In genomic region chr9:127950513-127951210, GRCh38 we compare ENCODE assay signal across 10 cellular contexts. TPM values are rescaled to one million over a fixed set of nuclear protein-coding genes. Genes with fewer than 3 reads are reported as not detected.
A peak's percentile ranks its signal among the peaks of the same experiment; 100 is the strongest.
DNase-seq lines count a peak whose midpoint lies in the region; ATAC-seq and TF ChIP-seq lines count a peak whose summit lies in the region.
"Had no signal": no experiment of that assay in that cellular context is flagged by ENCODE, and none has a peak within 500 bp of the region (broad histone marks: within the 10 kb centered on the region; RNA-seq: fewer than 3 reads in every experiment).

No MANE protein-coding gene starts in this region.

- H3K4me1 Mint-ChIP-seq in stimulated activated memory B cell treated with anti-CD40 and anti-IgM and Interleukin-4, amounts not matched to agents 10 μg/mL and 1 μg/mL and 100 μg/mL, for 72 hours, result peaks cover 66% of the 10 kb centered on the region

- H3K79me2 ChIP-seq in OCI-LY1 (ENCODE audit: insufficient read depth, low read length) (peaks cover 22% of the 10 kb centered on the region), PC-9 (ENCODE audit: low read depth) (peaks cover 57% of the 10 kb centered on the region)

- H3K4me3 ChIP-seq in OCI-LY1 (ENCODE audit: low read depth, low read length, poor library complexity, severe bottlenecking), result no peak overlapping the region
- H3K4me3 ChIP-seq in right cardiac atrium (ENCODE audit: low read length), result no peak overlapping the region
- H3K4me3 ChIP-seq in PC-9, result no peak overlapping the region
- no peak overlapping the region for H3K4me3 ChIP-seq in BE2C (ENCODE audit: low read depth, low read length)

- ATAC-seq in right cardiac atrium, result peak; percentile 36 to 48
- no peak for ATAC-seq in stimulated activated memory B cell treated with anti-CD40 and anti-IgM and Interleukin-4, amounts not matched to agents 10 μg/mL and 1 μg/mL and 100 μg/mL, for 72 hours

- H3K4me2 ChIP-seq in OCI-LY1 (ENCODE audit: low read length) (no peak overlapping the region), PC-9 (no peak overlapping the region)

- H3K27me3 ChIP-seq in OCI-LY1 (ENCODE audit: insufficient read depth, low read length) (no peaks in the 10 kb centered on the region), right cardiac atrium (ENCODE audit: control insufficient read depth, insufficient read depth) (no peaks in the 10 kb centered on the region), PC-9 (ENCODE audit: insufficient read depth, low read depth) (no peaks in the 10 kb centered on the region), BE2C (no peaks in the 10 kb centered on the region)

- H3K4me3 Mint-ChIP-seq in stimulated activated memory B cell treated with anti-CD40 and anti-IgM and Interleukin-4, amounts not matched to agents 10 μg/mL and 1 μg/mL and 100 μg/mL, for 72 hours, result no peak overlapping the region

- H3K27me3 Mint-ChIP-seq in stimulated activated memory B cell treated with anti-CD40 and anti-IgM and Interleukin-4, amounts not matched to agents 10 μg/mL and 1 μg/mL and 100 μg/mL, for 72 hours, result no peaks in the 10 kb centered on the region

- POLR2A ChIA-PET in PC-9 (lab: Charles Lee; ENCODE audit: unreplicated experiment), result no interaction called here

- no peak overlapping the region for H2AFZ ChIP-seq in OCI-LY1 (ENCODE audit: low read length)
- H2AFZ ChIP-seq in PC-9, result no peak overlapping the region

- peak overlapping the region; percentile 43 for H3K27ac ChIP-seq in OCI-LY1 (ENCODE audit: low read depth, low read length, poor library complexity, severe bottlenecking)
- H3K27ac ChIP-seq in right cardiac atrium (ENCODE audit: low read length), result peak overlapping the region; percentile 55
- no peak overlapping the region for H3K27ac ChIP-seq in PC-9

- H3K9ac ChIP-seq in OCI-LY1 (ENCODE audit: low read length), result no peak overlapping the region

- H3K9me3 ChIP-seq in OCI-LY1 (ENCODE audit: low read length) (no peaks in the 10 kb centered on the region), right cardiac atrium (ENCODE audit: control insufficient read depth, low read length) (no peaks in the 10 kb centered on the region), PC-9 (ENCODE audit: insufficient read depth, low read depth) (no peaks in the 10 kb centered on the region), BE2C (no peaks in the 10 kb centered on the region)

- no TSS peak for BruUV-seq in PC-9 (replicated peaks; lab: Mats Ljungman, UMichigan)

- TF ChIP-seq CTCF in OCI-LY1 (IDR thresholded peaks at IDR 0.05; ENCODE audit: low read length), result no peak
- TF ChIP-seq CTCF in PC-9 (conservative IDR thresholded peaks at IDR 0.05), result no peak
- TF ChIP-seq CTCF in BE2C (IDR thresholded peaks at IDR 0.05; ENCODE audit: low read depth, low read length), result no peak

- DNase-seq in astrocyte of the hippocampus (ENCODE audit: low read depth, low spot score) (peak; percentile 56), right cardiac atrium (peak; percentile 48 to 85 (median 81)), HK-2 (ENCODE audit: unreplicated experiment) (no peak), PC-9 (no peak), BE2C (no peak)
- DNase-seq in stimulated activated CD4-positive, alpha-beta T cell treated with anti-CD3 and anti-CD28 coated beads, Interleukin-2, amount 100 ng/mL, for 48 hours, result no peak
- DNase-seq: mesendoderm, NCI-H345 had no signal

- no peaks in the 10 kb centered on the region for H4K20me1 ChIP-seq in OCI-LY1 (ENCODE audit: insufficient read depth, low read length)
- H4K20me1 ChIP-seq in PC-9 (ENCODE audit: insufficient read depth), result peaks cover 67% of the 10 kb centered on the region

- H3K9me3 Mint-ChIP-seq in stimulated activated memory B cell treated with anti-CD40 and anti-IgM and Interleukin-4, amounts not matched to agents 10 μg/mL and 1 μg/mL and 100 μg/mL, for 72 hours, result no peaks in the 10 kb centered on the region

- H3K4me1 ChIP-seq in OCI-LY1 (ENCODE audit: insufficient read depth, low read length, severe bottlenecking) (peaks cover 25% of the 10 kb centered on the region), right cardiac atrium (ENCODE audit: control insufficient read depth, insufficient read depth, low read length) (peaks cover 23% of the 10 kb centered on the region), PC-9 (replicated peaks; ENCODE audit: insufficient read depth) (peaks cover 16% of the 10 kb centered on the region), BE2C (peaks cover 24% of the 10 kb centered on the region)

- H3K9me2 ChIP-seq in OCI-LY1 (ENCODE audit: low read depth, low read length) (no peaks in the 10 kb centered on the region), PC-9 (ENCODE audit: insufficient read depth) (no peaks in the 10 kb centered on the region)

- H3K27ac Mint-ChIP-seq in stimulated activated memory B cell treated with anti-CD40 and anti-IgM and Interleukin-4, amounts not matched to agents 10 μg/mL and 1 μg/mL and 100 μg/mL, for 72 hours, result peak overlapping the region; percentile 71

- CTCF ChIA-PET in PC-9 (lab: Charles Lee), result no interaction called here

- H3K36me3 ChIP-seq in OCI-LY1 (ENCODE audit: insufficient read depth, low read length) (peaks cover 42% of the 10 kb centered on the region; the same call in 1 of the 2 replicates), PC-9 (ENCODE audit: low read depth) (peaks cover 15% of the 10 kb centered on the region; the same call in 1 of the 2 replicates), BE2C (no peaks in the 10 kb centered on the region)

- H3F3A ChIP-seq in OCI-LY1 (ENCODE audit: insufficient read depth, low read length) (no peaks in the 10 kb centered on the region), PC-9 (ENCODE audit: insufficient read depth, low read depth) (peaks cover 21% of the 10 kb centered on the region; the same call in 1 of the 2 replicates)

- intact Hi-C loops in right cardiac atrium (cut with DNase I) (no loop called here), PC-9 (cut with micrococcal nuclease; ENCODE audit: unreplicated experiment) (no loop called here)

- H3K36me3 Mint-ChIP-seq in stimulated activated memory B cell treated with anti-CD40 and anti-IgM and Interleukin-4, amounts not matched to agents 10 μg/mL and 1 μg/mL and 100 μg/mL, for 72 hours, result peaks cover 45% of the 10 kb centered on the region

- WGBS in right cardiac atrium, result 35% methylated on average over 20 of the region's 20 CpGs

RNA-seq across cellular contexts. Expression of gene DPM2, which starts 13.0 kb away (rescaled TPM):
- total RNA-seq in right cardiac atrium (10 to 100 TPM; 13.6 to 20.0 (median 16.0) TPM), PC-9 (2021) (65.5 and 79.4 TPM in 2 replicates)
- 16.4 TPM for polyA plus RNA-seq in right cardiac atrium
- 137 TPM for polyA plus RNA-seq in BE2C (2012; ENCODE audit: insufficient read depth, insufficient read length, low read depth)

RNA-seq across cellular contexts. Expression of gene PIP5KL1, which starts 20.1 kb away (rescaled TPM):
- total RNA-seq in right cardiac atrium, result 1 to 10 TPM in 1 of 4 donors, under 1 TPM in 1, not detected in 2; 0.29 to 1.3 TPM
- 0.29 TPM for polyA plus RNA-seq in right cardiac atrium
- 21.9 and 22.5 TPM in 2 replicates for total RNA-seq in PC-9 (2021)
- polyA plus RNA-seq in BE2C (2012; ENCODE audit: insufficient read depth, insufficient read length, low read depth), result 0.74 TPM

RNA-seq across cellular contexts. Expression of gene EEIG1, which starts 30.1 kb away (rescaled TPM):
- total RNA-seq in right cardiac atrium (10 to 100 TPM; 23.1 to 35.1 (median 31.6) TPM), PC-9 (2021) (176 and 208 TPM in 2 replicates)
- 12.7 TPM for polyA plus RNA-seq in right cardiac atrium
- 30.7 TPM for polyA plus RNA-seq in BE2C (2012; ENCODE audit: insufficient read depth, insufficient read length, low read depth)

RNA-seq across cellular contexts. Expression of gene ST6GALNAC4, which starts 33.8 kb away (rescaled TPM):
- total RNA-seq in right cardiac atrium, result 10 to 100 TPM; 26.3 to 36.7 (median 32.3) TPM
- polyA plus RNA-seq in right cardiac atrium, result 24.3 TPM
- 28.3 and 44.3 TPM in 2 replicates for total RNA-seq in PC-9 (2021)
- 39.4 TPM for polyA plus RNA-seq in BE2C (2012; ENCODE audit: insufficient read depth, insufficient read length, low read depth)

RNA-seq across cellular contexts. Expression of gene ST6GALNAC6, which starts 51.3 kb away (rescaled TPM):
- total RNA-seq in right cardiac atrium (10 to 100 TPM; 60.1 to 73.7 (median 65.2) TPM), PC-9 (2021) (23.3 and 27.6 TPM in 2 replicates)
- polyA plus RNA-seq in right cardiac atrium, result 55.9 TPM
- polyA plus RNA-seq in BE2C (2012; ENCODE audit: insufficient read depth, insufficient read length, low read depth), result 40.4 TPM

Comparison
In these comparisons a context has a peak if more than half of its experiments do, and no peak if none do; other contexts are left out.
1. DNase-seq: peak in astrocyte of the hippocampus (single experiment) and right cardiac atrium (3 of 3); none in HK-2 (single experiment), PC-9 (0 of 2), BE2C (single experiment) and stimulated activated CD4-positive, alpha-beta T cell treated with anti-CD3 and anti-CD28 coated beads, Interleukin-2, amount 100 ng/mL, for 48 hours (0 of 2).